ENCODE assay signal across 28 cellular contexts in the genomic region with DNA sequence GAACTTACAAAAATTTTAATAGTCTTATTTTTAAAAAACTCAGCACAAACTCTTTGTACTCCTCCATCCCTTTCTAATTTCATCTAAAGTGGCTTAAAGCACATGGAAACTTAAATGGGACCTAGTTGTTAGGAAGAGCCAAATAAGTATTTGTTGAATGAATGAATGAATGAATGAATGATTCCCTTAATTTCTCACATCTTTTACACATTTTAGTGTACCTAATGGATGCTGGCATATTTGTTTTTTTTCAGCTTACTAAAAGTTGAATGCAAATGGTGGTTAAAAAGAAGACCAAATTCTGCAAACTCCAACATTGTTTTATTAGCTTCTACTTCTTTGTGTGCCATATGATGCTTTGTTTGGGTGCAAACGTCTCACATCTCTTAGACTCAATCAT.
"Had no signal": no experiment of that assay in that cellular context is flagged by ENCODE, and none has a peak within 500 bp of the region (broad histone marks: within the 10 kb centered on the region; RNA-seq: fewer than 3 reads in every experiment).

No MANE protein-coding gene starts in this region.

- H3K9me3 ChIP-seq: ovary, psoas muscle, suprapubic skin, testis, tibial artery, transverse colon, upper lobe of right lung, uterus had no signal

- DNase-seq: natural killer cell; occipital lobe; ovary; posterior cingulate gyrus; psoas muscle; right cardiac atrium; spleen; stimulated activated CD4-positive, alpha-beta T cell treated with anti-CD3 and anti-CD28 coated beads, Interleukin-12 subunit alpha, Interleukin-12 subunit beta, amount 100 ng/mL, for 4 hours; stimulated activated CD4-positive, alpha-beta T cell treated with anti-CD3 and anti-CD28 coated beads, Interleukin-1b, Interleukin-23, amount 100 ng/mL, for 48 hours; stimulated activated CD4-positive, alpha-beta T cell treated with anti-CD3 and anti-CD28 coated beads, Interleukin-4, amount 100 ng/mL, for 1 hour; stimulated activated CD4-positive, alpha-beta T cell treated with anti-CD3 and anti-CD28 coated beads, Interleukin-4, amount 100 ng/mL, for 4 hours; stimulated activated CD8-positive, alpha-beta memory T cell treated with anti-CD3 and anti-CD28 coated beads, Interleukin-4, amount 100 ng/mL, for 48 hours; stimulated activated naive CD4-positive, alpha-beta T cell; stimulated activated naive CD8-positive, alpha-beta T cell treated with anti-CD3 and anti-CD28 coated beads, Interleukin-15, amount 100 ng/mL, for 72 hours; stimulated activated naive CD8-positive, alpha-beta T cell treated with anti-CD3 and anti-CD28 coated beads, Interleukin-15, Interleukin-2, amounts not matched to agents 100 U/mL and 50 U/mL, for 24 hours; substantia nigra; testis; tibial artery; transverse colon; upper lobe of right lung; uterus had no signal

- H3K27ac ChIP-seq: neural progenitor cell, ovary, parathyroid adenoma, psoas muscle, skin epidermis, spleen, suprapubic skin, testis, tibial artery, transverse colon, upper lobe of right lung, uterus had no signal

- H2AFZ ChIP-seq: neural progenitor cell, parathyroid adenoma had no signal

- H3K36me3 ChIP-seq: neural progenitor cell, ovary, suprapubic skin, tibial artery, transverse colon, upper lobe of right lung, uterus had no signal

- ATAC-seq: natural killer cell; psoas muscle; right cardiac atrium; sciatic nerve; stimulated activated memory B cell treated with anti-CD40 and anti-IgM and Interleukin-4, amounts not matched to agents 10 μg/mL and 1 μg/mL and 100 μg/mL, for 72 hours; stimulated activated naive CD8-positive, alpha-beta T cell treated with anti-CD3 and anti-CD28 coated beads, Interleukin-15, amount 100 ng/mL, for 72 hours; stimulated activated naive CD8-positive, alpha-beta T cell treated with anti-CD3 and anti-CD28 coated beads, Interleukin-15, Interleukin-2, amounts not matched to agents 100 U/mL and 50 U/mL, for 24 hours; upper lobe of right lung had no signal

- H3K79me2 ChIP-seq: parathyroid adenoma had no signal

- H3K27me3 ChIP-seq: neural progenitor cell, ovary, spleen, suprapubic skin, testis, tibial artery, transverse colon, upper lobe of right lung, uterus had no signal

- H3K4me1 ChIP-seq: neural progenitor cell, parathyroid adenoma, psoas muscle, spleen, suprapubic skin, testis, tibial artery, transverse colon, upper lobe of right lung, uterus had no signal

- H3K9ac ChIP-seq: neural progenitor cell, parathyroid adenoma had no signal

- H3K4me2 ChIP-seq: neural progenitor cell, smooth muscle cell had no signal

- H3K4me3 ChIP-seq: neural progenitor cell, ovary, psoas muscle, skin epidermis, smooth muscle cell, spleen, suprapubic skin, testis, tibial artery, transverse colon, upper lobe of right lung, uterus had no signal
